8 cellular contexts compared by ENCODE assay signal in the genomic region with DNA sequence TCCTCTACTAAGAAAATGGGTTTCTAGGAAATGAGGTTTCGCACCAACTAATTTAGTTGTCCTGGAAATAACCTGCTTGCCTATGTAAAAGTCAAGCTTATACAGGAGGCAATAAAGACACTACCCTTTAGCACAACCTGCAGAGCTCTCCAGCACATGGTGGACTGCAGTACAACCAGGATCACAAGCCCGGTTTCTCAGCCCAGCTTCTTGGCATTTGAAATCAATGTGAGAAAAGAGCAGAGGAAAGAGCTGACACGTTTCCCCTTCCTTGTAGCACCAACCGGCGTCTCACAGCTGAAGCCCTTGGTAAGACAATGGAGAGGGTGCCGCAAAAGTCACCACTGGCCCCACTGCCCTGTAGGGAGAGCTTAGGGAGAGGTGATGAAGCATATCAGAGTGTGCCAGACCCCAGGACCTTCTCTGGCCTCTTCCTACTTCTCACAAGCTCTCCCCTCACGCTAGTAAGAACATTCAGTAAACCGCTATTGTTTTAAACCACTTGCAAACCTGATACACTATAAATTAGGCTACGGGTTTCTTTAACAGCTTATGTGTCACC. TPM values are rescaled to one million over a fixed set of nuclear protein-coding genes. Genes with fewer than 3 reads are reported as not detected.
A peak's percentile ranks its signal among the peaks of the same experiment; 100 is the strongest.
DNase-seq lines count a peak whose midpoint lies in the region; ATAC-seq and FAIRE-seq lines count a peak whose summit lies in the region.

No MANE protein-coding gene starts in this region.

- peak overlapping the region; percentile 75 for H3K27ac Mint-ChIP-seq in activated T-helper 17 cell treated with anti-CD3 and anti-CD28 coated beads, Interleukin-2, amount 50 U/mL, for 72 hours
- peak overlapping the region in 8 of 10 donors; percentile 4 to 91 (median 64) for H3K27ac Mint-ChIP-seq in naive thymus-derived CD8-positive, alpha-beta T cell

- peaks cover 16% of the 10 kb centered on the region for H3K4me1 Mint-ChIP-seq in activated T-helper 17 cell treated with anti-CD3 and anti-CD28 coated beads, Interleukin-2, amount 50 U/mL, for 72 hours
- peaks cover 14 to 79% (median 53%) of the 10 kb centered on the region in 4 donors for H3K4me1 Mint-ChIP-seq in naive thymus-derived CD8-positive, alpha-beta T cell

- no peak for FAIRE-seq in RCC 7860 (lab: Jason Lieb, UNC)

- no peaks in the 10 kb centered on the region for H3K36me3 Mint-ChIP-seq in activated T-helper 17 cell treated with anti-CD3 and anti-CD28 coated beads, Interleukin-2, amount 50 U/mL, for 72 hours (ENCODE audit: low read depth)
- H3K36me3 Mint-ChIP-seq in naive thymus-derived CD8-positive, alpha-beta T cell: no peaks in the 10 kb centered on the region

- peak overlapping the region; percentile 48 for H3K4me3 Mint-ChIP-seq in activated T-helper 17 cell treated with anti-CD3 and anti-CD28 coated beads, Interleukin-2, amount 50 U/mL, for 72 hours
- peak overlapping the region in 9 of 10 donors; percentile 30 to 78 (median 61) for H3K4me3 Mint-ChIP-seq in naive thymus-derived CD8-positive, alpha-beta T cell

- no peaks in the 10 kb centered on the region for H3K9me3 Mint-ChIP-seq in activated T-helper 17 cell treated with anti-CD3 and anti-CD28 coated beads, Interleukin-2, amount 50 U/mL, for 72 hours
- no peaks in the 10 kb centered on the region for H3K9me3 Mint-ChIP-seq in naive thymus-derived CD8-positive, alpha-beta T cell

- H3K27me3 Mint-ChIP-seq in activated T-helper 17 cell treated with anti-CD3 and anti-CD28 coated beads, Interleukin-2, amount 50 U/mL, for 72 hours: no peaks in the 10 kb centered on the region
- H3K27me3 Mint-ChIP-seq in naive thymus-derived CD8-positive, alpha-beta T cell: no peaks in the 10 kb centered on the region

- ATAC-seq in GM18867 (IDR thresholded peaks at IDR 0.05; ENCODE audit: unreplicated experiment) (peak; percentile 61), HG03175 (IDR thresholded peaks at IDR 0.05; ENCODE audit: unreplicated experiment) (peak; percentile 59), HG03520 (IDR thresholded peaks at IDR 0.05; ENCODE audit: unreplicated experiment) (no peak)
- ATAC-seq in activated T-helper 17 cell treated with anti-CD3 and anti-CD28 coated beads, Interleukin-2, amount 50 U/mL, for 72 hours (replicated peaks): peak; percentile 53
- ATAC-seq in naive thymus-derived CD8-positive, alpha-beta T cell: peak in 1 of 2 donors; percentile 53

- POLR2A ChIA-PET in naive thymus-derived CD8-positive, alpha-beta T cell (lab: Charles Lee): interaction anchor here (0.8 to 1.6 kb wide), 2 partner anchors 8 to 10 kb away, joined by 4 to 5 read pairs; partner anchors contain the start of gene SPTLC2

- peak in 1 of 10 donors; percentile 5 for DNase-seq in naive thymus-derived CD8-positive, alpha-beta T cell
- DNase-seq in 8988T (no peak), RCC 7860 (ENCODE audit: low spot score) (no peak), DMS53 (lab: John Stamatoyannopoulos, UW) (no peak)

RNA-seq across cellular contexts. Expression of gene SPTLC2, which starts 8.6 kb away (rescaled TPM):
- 10 to 100 TPM; 17.4 to 27.2 TPM for total RNA-seq in activated T-helper 17 cell treated with anti-CD3 and anti-CD28 coated beads, Interleukin-2, amount 50 U/mL, for 72 hours
- 10 to 100 TPM; 22.6 to 26.0 TPM for total RNA-seq in naive thymus-derived CD8-positive, alpha-beta T cell
- 10 to 100 TPM; 10.0 to 11.8 (median 11.2) TPM for polyA plus RNA-seq in naive thymus-derived CD8-positive, alpha-beta T cell
